Comparison of ENCODE assay signal across 8 cellular contexts in genomic region chr19:11738746-11739620, GRCh38. TPM values are rescaled to one million over a fixed set of nuclear protein-coding genes. Genes with fewer than 3 reads are reported as not detected.
DNase-seq lines count a peak whose midpoint lies in the region; ATAC-seq and TF ChIP-seq lines count a peak whose summit lies in the region.

TSS of gene ZNF823 (minus strand) at chr19:11738946. CDS start at chr19:11738819, 127 bp downstream.

- H2AFZ ChIP-seq in IMR-90 (replicated peaks; ENCODE audit: low read length, poor library complexity) (peak within 1 kb of the TSS; percentile 97), OCI-LY7 (ENCODE audit: low read length) (peak within 1 kb of the TSS; percentile 99)

- peak within 1 kb of the TSS; percentile 26; the same call in 1 of the 2 replicates for H2BK120ac ChIP-seq in IMR-90 (ENCODE audit: low read depth, low read length)

- TF ChIP-seq CTCF in IMR-90 (conservative IDR thresholded peaks at IDR 0.05; ENCODE audit: low read depth, low read length) (no peak), OCI-LY7 (conservative IDR thresholded peaks at IDR 0.05; ENCODE audit: low read length) (no peak)

- H3K18ac ChIP-seq in IMR-90 (ENCODE audit: low read depth, low read length), result peak within 1 kb of the TSS; percentile 62; the same call in 1 of the 2 replicates

- no peaks in the 10 kb centered on the region for H3K79me2 ChIP-seq in OCI-LY7 (ENCODE audit: insufficient read depth, low read depth, low read length)

- H3K4me2 ChIP-seq in IMR-90 (ENCODE audit: low read depth, low read length) (peak within 1 kb of the TSS; percentile 87), OCI-LY7 (ENCODE audit: low read length) (peak within 1 kb of the TSS; percentile 84)

- peak within 1 kb of the TSS; percentile 75 for H3K9ac ChIP-seq in IMR-90 (ENCODE audit: low read depth, low read length)

- in situ Hi-C loops in IMR-90 (cut with MboI; ENCODE audit: low sequenced_read_pairs), result no loop called here

- peak within 1 kb of the TSS; percentile 93 to 95 for H4K8ac ChIP-seq in IMR-90 (ENCODE audit: low read depth in 2 of 2, low read length in 2 of 2)

- no peaks in the 10 kb centered on the region for H3K27me3 ChIP-seq in IMR-90 (ENCODE audit: control insufficient read depth, insufficient read depth, low read length)

- H2BK20ac ChIP-seq in IMR-90 (ENCODE audit: low read depth, low read length), result no peak within 1 kb of the TSS

- H3K9me3 ChIP-seq in IMR-90 (ENCODE audit: control insufficient read depth, insufficient read depth, low read length), result no peaks in the 10 kb centered on the region
- H3K9me3 ChIP-seq in OCI-LY7 (ENCODE audit: low read length), result no peaks in the 10 kb centered on the region

- H3K4ac ChIP-seq in IMR-90 (ENCODE audit: low read depth, low read length), result peak within 1 kb of the TSS; percentile 71

- no peaks in the 10 kb centered on the region for H3K36me3 ChIP-seq in IMR-90 (ENCODE audit: control insufficient read depth, insufficient read depth, low read length)
- no peaks in the 10 kb centered on the region for H3K36me3 ChIP-seq in OCI-LY7 (ENCODE audit: insufficient read depth, low read length)

- dilution Hi-C loops in IMR-90 (cut with HindIII; ENCODE audit: low sequenced_read_pairs, unreplicated experiment), result no loop called here

- 1% methylated on average over 17 of the region's 35 CpGs; no CpG with 5 or more reads in 1 of the 2 experiments for WGBS in IMR-90 (ENCODE audit: extremely low coverage in 2 of 2, insufficient read length in 1 of 2), 2 experiments

- H3K4me3 ChIP-seq in IMR-90 (ENCODE audit: insufficient read depth, low read depth, low read length) (peak within 1 kb of the TSS; percentile 66), OCI-LY7 (ENCODE audit: low read depth, low read length, poor library complexity, severe bottlenecking) (peak within 1 kb of the TSS; percentile 80)

- DNase-seq in DMS153 (lab: John Stamatoyannopoulos, UW) (peak; percentile 98), IMR-90 (peak; percentile 97), OCI-LY7 (ENCODE audit: low spot score) (peak; percentile 99), erythroblast (lab: John Stamatoyannopoulos, UW) (peak; percentile 96 to 97), mucosa of gallbladder (ENCODE audit: low spot score) (peak; percentile 100)
- DNase-seq in activated T-cell treated with anti-CD3 and anti-CD28 coated beads, Interleukin-2, amount 50 U/mL, for 1 hour, result peak; percentile 95
- DNase-seq in stimulated activated CD8-positive, alpha-beta memory T cell treated with anti-CD3 and anti-CD28 coated beads, Interleukin-4, amount 100 ng/mL, for 24 hours (ENCODE audit: low read depth), result peak; percentile 96

- H2BK15ac ChIP-seq in IMR-90 (ENCODE audit: low read depth, low read length), result no peak within 1 kb of the TSS; the same call in 2 of the 3 replicates

- peaks cover 0 to 27% of the 10 kb centered on the region in 2 experiments; a peak in 3 of 4 replicates for H3K79me1 ChIP-seq in IMR-90 (ENCODE audit: low read depth in 1 of 2, low read length in 2 of 2)

- intact Hi-C loops in IMR-90 (cut with micrococcal nuclease) (no loop called here), OCI-LY7 (cut with micrococcal nuclease; ENCODE audit: unreplicated experiment) (no loop called here)

- POLR2A ChIA-PET in IMR-90 (lab: Charles Lee; ENCODE audit: unreplicated experiment) (no interaction called here), OCI-LY7 (lab: Charles Lee) (interaction anchor here (0.6 kb wide), 1 partner anchor 261 kb away, joined by 3 read pairs; no protein-coding TSS in a partner anchor)

- H3K9me2 ChIP-seq in OCI-LY7 (ENCODE audit: insufficient read depth, low read length), result no peaks in the 10 kb centered on the region

- TF ChIP-seq POLR2A in IMR-90 (IDR thresholded peaks at IDR 0.05; ENCODE audit: low read depth, low read length), result no peak; the same call in 1 of the 2 replicates
- peak; percentile 64 for TF ChIP-seq POLR2A in erythroblast (IDR thresholded peaks at IDR 0.05; ENCODE audit: low read length)

- ATAC-seq in GM21529 (IDR thresholded peaks at IDR 0.05; ENCODE audit: unreplicated experiment) (peak; percentile 91), IMR-90 (ENCODE audit: low read depth) (peak; percentile 96)

- H2BK5ac ChIP-seq in IMR-90 (ENCODE audit: low read depth, low read length, poor library complexity, severe bottlenecking), result peak within 1 kb of the TSS; percentile 62

- H4K20me1 ChIP-seq in IMR-90 (ENCODE audit: insufficient read depth, low read length) (no peaks in the 10 kb centered on the region), OCI-LY7 (ENCODE audit: insufficient read depth, low read length) (no peaks in the 10 kb centered on the region)

- peak within 1 kb of the TSS; percentile 92 for H4K5ac ChIP-seq in IMR-90 (ENCODE audit: low read depth, low read length)

- BruUV-seq in IMR-90 (replicated peaks; lab: Mats Ljungman, UMichigan), result no TSS peak
- BruUV-seq in OCI-LY7 (replicated peaks; lab: Mats Ljungman, UMichigan), result no TSS peak

- CTCF ChIA-PET in IMR-90 (lab: Yijun Ruan, JAX) (interaction anchor here (1.0 kb wide), 1 partner anchor 39 kb away, joined by 3 read pairs; no protein-coding TSS in a partner anchor), OCI-LY7 (lab: Charles Lee; ENCODE audit: unreplicated experiment) (no interaction called here)

- H2AK9ac ChIP-seq in IMR-90 (replicated peaks; ENCODE audit: low read depth, low read length, poor library complexity), result peak within 1 kb of the TSS; percentile 91

- peaks cover 7% of the 10 kb centered on the region for H3K4me1 ChIP-seq in IMR-90 (ENCODE audit: control insufficient read depth, insufficient read depth, low read length)
- peaks cover 19% of the 10 kb centered on the region for H3K4me1 ChIP-seq in OCI-LY7 (ENCODE audit: insufficient read depth, low read length, poor library complexity, severe bottlenecking)

- peaks cover 2% of the 10 kb centered on the region; the same call in 1 of the 2 replicates for H3K9me1 ChIP-seq in IMR-90 (ENCODE audit: insufficient read depth, low read length)

- H2AK5ac ChIP-seq in IMR-90 (ENCODE audit: low read depth, low read length), result peak within 1 kb of the TSS; percentile 41; the same call in 1 of the 2 replicates

- peak within 1 kb of the TSS; percentile 81 for H3K14ac ChIP-seq in IMR-90 (replicated peaks; ENCODE audit: low read depth, low read length)

- H3K56ac ChIP-seq in IMR-90 (ENCODE audit: extremely low read depth, insufficient read depth, low read length), result 0 out of 2 replicates have a peak within 1 kb of the TSS, but pooled peaks have one; percentile 59

- peak within 1 kb of the TSS; percentile 83 for H4K91ac ChIP-seq in IMR-90 (ENCODE audit: insufficient read depth, low read depth, low read length)

- TF ChIP-seq RAD21 in IMR-90 (IDR thresholded peaks at IDR 0.05; ENCODE audit: low read length), result no peak

- peak within 1 kb of the TSS; percentile 79 for H3K23ac ChIP-seq in IMR-90 (ENCODE audit: low read depth, low read length)

- H3K27ac ChIP-seq in IMR-90 (ENCODE audit: insufficient read depth, low read length), result peak within 1 kb of the TSS; percentile 89
- peak within 1 kb of the TSS; percentile 22 for H3K27ac ChIP-seq in OCI-LY7 (ENCODE audit: low read depth, low read length, poor library complexity, severe bottlenecking)

TF ChIP-seq in IMR-90, 13 proteins besides CTCF, POLR2A, EP300 and RAD21:
- 0 out of 2 replicates have a peak, but pooled peaks have one; percentile 8 for TF ChIP-seq FOS (IDR thresholded peaks at IDR 0.05; ENCODE audit: low read depth, low read length)
- peak; percentile 66; the same call in 1 of the 2 replicates for TF ChIP-seq BHLHE40 (IDR thresholded peaks at IDR 0.05; ENCODE audit: low read depth, low read length)
- peak; percentile 85 for TF ChIP-seq MXI1 (IDR thresholded peaks at IDR 0.05; ENCODE audit: borderline replicate concordance, low read depth, low read length)
- no peak for TF ChIP-seq MAZ (IDR thresholded peaks at IDR 0.05; ENCODE audit: borderline replicate concordance, low read depth, low read length)
- no peak for TF ChIP-seq MAFK (IDR thresholded peaks at IDR 0.05; ENCODE audit: low read depth, low read length)
- TF ChIP-seq NFE2L2 (IDR thresholded peaks at IDR 0.05; ENCODE audit: low read depth, low read length), result no peak
- TF ChIP-seq USF2 (IDR thresholded peaks at IDR 0.05; ENCODE audit: low read depth, low read length), result no peak
- no peak for TF ChIP-seq ELK1 (IDR thresholded peaks at IDR 0.05; ENCODE audit: borderline replicate concordance, low read depth, low read length)

RNA-seq across cellular contexts. Expression of gene ZNF823, which starts in this region (rescaled TPM):
- total RNA-seq in IMR-90 (2012; rRNA removed) (9.2 and 9.3 TPM in 2 replicates), OCI-LY7 (2022) (5.7 and 6.8 TPM in 2 replicates), mucosa of gallbladder (8.7 TPM)
- polyA plus RNA-seq in IMR-90 (2012; rRNA removed), result 1.8 and 2.2 TPM in 2 replicates
- 0.19 and 0.34 TPM in 2 replicates for polyA plus RNA-seq in IMR-90 (2012; cell fraction: cytosol; rRNA removed)
- polyA plus RNA-seq in IMR-90 (2012; cell fraction: nucleus; rRNA removed; ENCODE audit: low replicate concordance), result 0.58 and 4.0 TPM in 2 replicates
- total RNA-seq in OCI-LY7 (2014; rRNA removed; shearing (Covaris generic)), result 7.0 and 7.2 TPM in 2 replicates

Comparison
In these comparisons a context has a peak if more than half of its experiments do, and no peak if none do; other contexts are left out.
1. Peak in every context shown above with its lines: DNase-seq, ATAC-seq, H3K4me3 ChIP-seq and H3K27ac ChIP-seq.